Comparison of ENCODE assay signal across 1 cellular context in the genomic region with DNA sequence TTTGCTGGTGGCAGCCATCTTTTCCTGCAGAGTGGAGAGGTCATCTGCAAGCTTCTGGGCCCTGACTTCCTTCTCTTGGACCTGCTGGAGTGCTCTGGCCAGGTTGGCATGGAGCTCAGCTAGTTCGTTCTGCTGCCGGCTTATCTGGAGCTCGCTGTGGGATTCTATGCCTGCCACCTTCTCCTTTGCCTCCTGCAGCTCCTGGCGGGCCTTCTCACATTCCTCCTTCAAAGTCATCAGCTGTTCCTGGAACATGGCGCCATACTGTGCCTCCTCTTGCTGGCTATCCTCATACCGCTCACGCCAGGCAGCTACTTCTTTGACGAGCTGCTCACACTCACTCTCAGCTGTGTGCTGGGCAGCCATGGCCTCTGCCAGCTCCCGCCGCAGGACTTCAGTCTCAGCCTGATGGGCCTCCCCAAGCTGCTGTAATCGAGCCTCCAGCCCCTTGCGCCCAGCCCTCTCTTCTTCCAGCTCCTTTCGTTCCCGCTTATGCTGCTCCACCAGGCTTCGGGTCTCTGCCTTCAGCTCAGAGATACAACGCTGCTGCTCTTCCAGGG.
TF ChIP-seq lines count a peak whose summit lies in the region.

No MANE protein-coding gene starts in this region.

TF ChIP-seq in K562, 482 proteins besides CTCF, POLR2A, EP300 and RAD21:
- TF ChIP-seq ZNF695 (CRISPR knock-in tag; IDR thresholded peaks at IDR 0.05) (no peak), STAT5A (IDR thresholded peaks at IDR 0.05; ENCODE audit: borderline replicate concordance, low read length) (no peak), KLF1 (tag; IDR thresholded peaks at IDR 0.05) (no peak), ZBTB7A (IDR thresholded peaks at IDR 0.05; ENCODE audit: borderline replicate concordance, control insufficient read depth, low read depth, low read length) (no peak), OTX1 (CRISPR knock-in tag; IDR thresholded peaks at IDR 0.05) (no peak), HNRNPH1 (optimal IDR thresholded peaks at IDR 0.05; ENCODE audit: low read depth, low read length) (no peak), ETV5 (CRISPR knock-in tag; IDR thresholded peaks at IDR 0.05; ENCODE audit: low read depth) (no peak), MCM2 (IDR thresholded peaks at IDR 0.05; ENCODE audit: low read depth) (no peak)
- TF ChIP-seq, protein P1, sequence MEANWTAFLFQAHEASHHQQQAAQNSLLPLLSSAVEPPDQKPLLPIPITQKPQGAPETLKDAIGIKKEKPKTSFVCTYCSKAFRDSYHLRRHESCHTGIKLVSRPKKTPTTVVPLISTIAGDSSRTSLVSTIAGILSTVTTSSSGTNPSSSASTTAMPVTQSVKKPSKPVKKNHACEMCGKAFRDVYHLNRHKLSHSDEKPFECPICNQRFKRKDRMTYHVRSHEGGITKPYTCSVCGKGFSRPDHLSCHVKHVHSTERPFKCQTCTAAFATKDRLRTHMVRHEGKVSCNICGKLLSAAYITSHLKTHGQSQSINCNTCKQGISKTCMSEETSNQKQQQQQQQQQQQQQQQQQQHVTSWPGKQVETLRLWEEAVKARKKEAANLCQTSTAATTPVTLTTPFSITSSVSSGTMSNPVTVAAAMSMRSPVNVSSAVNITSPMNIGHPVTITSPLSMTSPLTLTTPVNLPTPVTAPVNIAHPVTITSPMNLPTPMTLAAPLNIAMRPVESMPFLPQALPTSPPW (CRISPR knock-in tag; IDR thresholded peaks at IDR 0.05): no peak
- TF ChIP-seq, protein P2, sequence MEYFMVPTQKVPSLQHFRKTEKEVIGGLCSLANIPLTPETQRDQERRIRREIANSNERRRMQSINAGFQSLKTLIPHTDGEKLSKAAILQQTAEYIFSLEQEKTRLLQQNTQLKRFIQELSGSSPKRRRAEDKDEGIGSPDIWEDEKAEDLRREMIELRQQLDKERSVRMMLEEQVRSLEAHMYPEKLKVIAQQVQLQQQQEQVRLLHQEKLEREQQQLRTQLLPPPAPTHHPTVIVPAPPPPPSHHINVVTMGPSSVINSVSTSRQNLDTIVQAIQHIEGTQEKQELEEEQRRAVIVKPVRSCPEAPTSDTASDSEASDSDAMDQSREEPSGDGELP (CRISPR knock-in tag; IDR thresholded peaks at IDR 0.05; ENCODE audit: borderline replicate concordance): no peak
- TF ChIP-seq, protein P3, sequence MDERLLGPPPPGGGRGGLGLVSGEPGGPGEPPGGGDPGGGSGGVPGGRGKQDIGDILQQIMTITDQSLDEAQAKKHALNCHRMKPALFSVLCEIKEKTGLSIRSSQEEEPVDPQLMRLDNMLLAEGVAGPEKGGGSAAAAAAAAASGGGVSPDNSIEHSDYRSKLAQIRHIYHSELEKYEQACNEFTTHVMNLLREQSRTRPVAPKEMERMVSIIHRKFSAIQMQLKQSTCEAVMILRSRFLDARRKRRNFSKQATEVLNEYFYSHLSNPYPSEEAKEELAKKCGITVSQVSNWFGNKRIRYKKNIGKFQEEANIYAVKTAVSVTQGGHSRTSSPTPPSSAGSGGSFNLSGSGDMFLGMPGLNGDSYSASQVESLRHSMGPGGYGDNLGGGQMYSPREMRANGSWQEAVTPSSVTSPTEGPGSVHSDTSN (CRISPR knock-in tag; IDR thresholded peaks at IDR 0.05; ENCODE audit: low read depth): no peak
- TF ChIP-seq, protein P3 (tag; conservative IDR thresholded peaks at IDR 0.05; ENCODE audit: low read depth): no peak
